ENCODE assay signal across 1 cellular context in the genomic region with DNA sequence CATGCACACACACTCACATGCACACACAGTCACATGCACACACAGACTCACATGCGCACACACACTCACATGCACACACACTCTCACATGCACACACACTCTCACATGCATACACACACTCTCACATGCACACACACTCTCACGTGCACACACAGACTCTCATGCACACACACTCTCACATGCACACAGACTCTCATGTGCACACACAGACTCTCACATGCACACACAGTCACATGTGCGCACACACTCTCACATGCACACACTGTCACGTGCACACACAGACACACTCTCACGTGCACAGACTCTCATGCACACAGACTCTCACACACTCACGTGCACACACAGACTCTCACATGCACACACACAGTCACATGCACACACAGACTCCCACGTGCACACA.
TF ChIP-seq lines count a peak whose summit lies in the region.

No MANE protein-coding gene starts in this region.

TF ChIP-seq in HepG2, 621 proteins besides CTCF, POLR2A, EP300 and RAD21 (continued from another document):
- TF ChIP-seq NFE2L1 (CRISPR knock-in tag; IDR thresholded peaks at IDR 0.05; ENCODE audit: borderline replicate concordance) (no peak), EEA1 (CRISPR knock-in tag; IDR thresholded peaks at IDR 0.05; ENCODE audit: borderline replicate concordance) (0 out of 2 replicates have a peak, but pooled peaks have one; percentile 48), TBX3 (IDR thresholded peaks at IDR 0.05; ENCODE audit: borderline replicate concordance) (0 out of 2 replicates have a peak, but pooled peaks have one; percentile 20), ZNF251 (CRISPR knock-in tag; IDR thresholded peaks at IDR 0.05) (0 out of 2 replicates have a peak, but pooled peaks have one; percentile 72), ATF7 (IDR thresholded peaks at IDR 0.05) (0 out of 2 replicates have a peak, but pooled peaks have one; percentile 1), ATF7 (CRISPR knock-in tag; IDR thresholded peaks at IDR 0.05) (no peak), SMYD3 (CRISPR knock-in tag; IDR thresholded peaks at IDR 0.05) (no peak), FOXK2 (IDR thresholded peaks at IDR 0.05) (peak; percentile 21; the same call in 1 of the 2 replicates), CHD4 (IDR thresholded peaks at IDR 0.05; ENCODE audit: borderline replicate concordance, low read length) (no peak), ZNF318 (CRISPR knock-in tag; IDR thresholded peaks at IDR 0.05) (peak; percentile 67; the same call in 1 of the 2 replicates)
- TF ChIP-seq, protein P1, sequence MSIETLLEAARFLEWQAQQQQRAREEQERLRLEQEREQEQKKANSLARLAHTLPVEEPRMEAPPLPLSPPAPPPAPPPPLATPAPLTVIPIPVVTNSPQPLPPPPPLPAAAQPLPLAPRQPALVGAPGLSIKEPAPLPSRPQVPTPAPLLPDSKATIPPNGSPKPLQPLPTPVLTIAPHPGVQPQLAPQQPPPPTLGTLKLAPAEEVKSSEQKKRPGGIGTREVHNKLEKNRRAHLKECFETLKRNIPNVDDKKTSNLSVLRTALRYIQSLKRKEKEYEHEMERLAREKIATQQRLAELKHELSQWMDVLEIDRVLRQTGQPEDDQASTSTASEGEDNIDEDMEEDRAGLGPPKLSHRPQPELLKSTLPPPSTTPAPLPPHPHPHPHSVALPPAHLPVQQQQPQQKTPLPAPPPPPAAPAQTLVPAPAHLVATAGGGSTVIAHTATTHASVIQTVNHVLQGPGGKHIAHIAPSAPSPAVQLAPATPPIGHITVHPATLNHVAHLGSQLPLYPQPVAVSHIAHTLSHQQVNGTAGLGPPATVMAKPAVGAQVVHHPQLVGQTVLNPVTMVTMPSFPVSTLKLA (IDR thresholded peaks at IDR 0.05): peak; percentile 99
TF ChIP-seq in HepG2: peak in this region for 11.
